22 cellular contexts compared by ENCODE assay signal in genomic region chr4:138092060-138092459, GRCh38.
DNase-seq lines count a peak whose midpoint lies in the region; ATAC-seq, FAIRE-seq and TF ChIP-seq lines count a peak whose summit lies in the region.
"Had no signal": no experiment of that assay in that cellular context is flagged by ENCODE, and none has a peak within 500 bp of the region (broad histone marks: within the 10 kb centered on the region; RNA-seq: fewer than 3 reads in every experiment).

No MANE protein-coding gene starts in this region.

- H3K27me3 ChIP-seq in cardiac muscle cell (no peaks in the 10 kb centered on the region), heart right ventricle (no peaks in the 10 kb centered on the region), IMR-90 (ENCODE audit: control insufficient read depth, insufficient read depth, low read length) (no peaks in the 10 kb centered on the region), K562 (ENCODE audit: control insufficient read depth in 2 of 2, insufficient read depth in 2 of 2, low read length in 2 of 2) (no peaks in the 10 kb centered on the region; a peak in 1 of 5 replicates), upper lobe of right lung (no peaks in the 10 kb centered on the region)

- no peak overlapping the region for H3K4me3 ChIP-seq in cardiac muscle cell
- no peak overlapping the region for H3K4me3 ChIP-seq in heart right ventricle
- no peak overlapping the region for H3K4me3 ChIP-seq in IMR-90 (ENCODE audit: insufficient read depth, low read depth, low read length)
- H3K4me3 ChIP-seq in K562 = no peak overlapping the region
- no peak overlapping the region for H3K4me3 ChIP-seq in upper lobe of right lung

- ATAC-seq in heart right ventricle (no peak), IMR-90 (ENCODE audit: low read depth) (no peak), K562 (0 out of 3 replicates have a peak, but pooled peaks have one; percentile 59), upper lobe of right lung (no peak)
- ATAC-seq: SK-N-SH treated with all-trans-retinoic acid at 6 μM for 48 hours, T-cell had no signal

- H3K14ac ChIP-seq in IMR-90 (replicated peaks; ENCODE audit: low read depth, low read length) = no peak overlapping the region

- H2AK5ac ChIP-seq in IMR-90 (ENCODE audit: low read depth, low read length) = no peak overlapping the region; the same call in 1 of the 2 replicates

- H2BK5ac ChIP-seq in IMR-90 (ENCODE audit: low read depth, low read length, poor library complexity, severe bottlenecking) = no peak overlapping the region

- H3K4ac ChIP-seq in IMR-90 (ENCODE audit: low read depth, low read length) = no peak overlapping the region

- H3K4me2 ChIP-seq in IMR-90 (ENCODE audit: low read depth, low read length) (no peak overlapping the region), K562 (ENCODE audit: insufficient read depth, low read length) (no peak overlapping the region)

- POLR2A ChIA-PET in IMR-90 (lab: Charles Lee; ENCODE audit: unreplicated experiment) (no interaction called here), K562 (lab: Yijun Ruan, JAX) (no interaction called here)

- no peak for FAIRE-seq in K562 (lab: Jason Lieb, UNC)
- FAIRE-seq: D721Med, G401.6 had no signal

- no peak overlapping the region for H4K8ac ChIP-seq in IMR-90 (ENCODE audit: low read depth in 2 of 2, low read length in 2 of 2)

- no peak overlapping the region for H4K5ac ChIP-seq in IMR-90 (ENCODE audit: low read depth, low read length)

- in situ Hi-C loops in IMR-90 (cut with MboI; ENCODE audit: low sequenced_read_pairs) = no loop called here
- in situ Hi-C loops in K562 (cut with MboI) = no loop called here
- in situ Hi-C loops in ACHN (cut with HindIII; ENCODE audit: low pct_ligation_motif_present, low pct_unique_long_range_greater_than_20kb, low sequenced_read_pairs) = no loop called here

- H3K18ac ChIP-seq in IMR-90 (ENCODE audit: low read depth, low read length) = no peak overlapping the region

- H3K23ac ChIP-seq in IMR-90 (ENCODE audit: low read depth, low read length) = no peak overlapping the region

- TF ChIP-seq CTCF in cardiac muscle cell (IDR thresholded peaks at IDR 0.05; ENCODE audit: low read depth, low read length) (no peak), heart right ventricle (IDR thresholded peaks at IDR 0.05) (no peak), IMR-90 (conservative IDR thresholded peaks at IDR 0.05; ENCODE audit: low read depth, low read length) (no peak), K562 (IDR thresholded peaks at IDR 0.05 in 2 of 3, conservative IDR thresholded peaks at IDR 0.05 in 1 of 3; ENCODE audit: insufficient read depth in 2 of 3, low read depth in 1 of 3, low read length in 3 of 3) (peak in 1 of 3 experiments; percentile 28; a peak in 2 of 6 replicates), upper lobe of right lung (IDR thresholded peaks at IDR 0.05) (no peak)

- intact Hi-C loops in heart right ventricle (cut with DNase I) (loop anchor here in 5 of 10 donors (5.0 to 10.0 kb wide), 8 partner anchors 55 to 970 kb away; no protein-coding TSS in a partner anchor), IMR-90 (cut with micrococcal nuclease) (loop anchor here (5.0 to 10.0 kb wide), 2 partner anchors 780 to 823 kb away; no protein-coding TSS in a partner anchor), K562 (cut with micrococcal nuclease) (loop anchor here (5.0 kb wide), 3 partner anchors 430 to 780 kb away; no protein-coding TSS in a partner anchor), upper lobe of right lung (cut with DNase I) (no loop called here)

- no peaks in the 10 kb centered on the region for H3K79me2 ChIP-seq in K562 (ENCODE audit: control insufficient read depth, insufficient read depth, low read length)

- 0 out of 3 replicates have a peak overlapping the region, but pooled peaks have one; percentile 49 for H2BK15ac ChIP-seq in IMR-90 (ENCODE audit: low read depth, low read length)

- dilution Hi-C loops in IMR-90 (cut with HindIII; ENCODE audit: low sequenced_read_pairs, unreplicated experiment) = no loop called here

- H2AFZ ChIP-seq in IMR-90 (replicated peaks; ENCODE audit: low read length, poor library complexity) = no peak overlapping the region
- H2AFZ ChIP-seq in K562 (ENCODE audit: low read depth, low read length) = no peak overlapping the region

- peak overlapping the region; percentile 79 for H3K27ac ChIP-seq in cardiac muscle cell
- H3K27ac ChIP-seq in heart right ventricle = no peak overlapping the region
- no peak overlapping the region for H3K27ac ChIP-seq in IMR-90 (ENCODE audit: insufficient read depth, low read length)
- H3K27ac ChIP-seq in K562 (ENCODE audit: extremely low read depth, low read depth, low read length) = no peak overlapping the region
- H3K27ac ChIP-seq in upper lobe of right lung = no peak overlapping the region

- TF ChIP-seq POLR2A in IMR-90 (IDR thresholded peaks at IDR 0.05; ENCODE audit: low read depth, low read length) = no peak
- TF ChIP-seq POLR2A in K562 (conservative IDR thresholded peaks at IDR 0.05) = no peak

- CTCF ChIA-PET in IMR-90 (lab: Yijun Ruan, JAX) (no interaction called here), K562 (lab: Yijun Ruan, JAX; ENCODE audit: low intra/inter-chr PET ratio) (interaction anchor here (0.7 kb wide), 1 partner anchor 828 kb away, joined by 3 read pairs; no protein-coding TSS in a partner anchor)

- H4K91ac ChIP-seq in IMR-90 (ENCODE audit: insufficient read depth, low read depth, low read length) = no peak overlapping the region

- BruUV-seq in IMR-90 (replicated peaks; lab: Mats Ljungman, UMichigan) (no TSS peak), K562 (replicated peaks; lab: Mats Ljungman, UMichigan) (no TSS peak)

- H2BK120ac ChIP-seq in IMR-90 (ENCODE audit: low read depth, low read length) = no peak overlapping the region

- H3K56ac ChIP-seq in IMR-90 (ENCODE audit: extremely low read depth, insufficient read depth, low read length) = no peak overlapping the region

- H2BK20ac ChIP-seq in IMR-90 (ENCODE audit: low read depth, low read length) = no peak overlapping the region

- no peak for TF ChIP-seq EP300 in K562 (IDR thresholded peaks at IDR 0.05; ENCODE audit: low read length)

- H3K36me3 ChIP-seq in cardiac muscle cell (no peaks in the 10 kb centered on the region), heart right ventricle (no peaks in the 10 kb centered on the region), IMR-90 (ENCODE audit: control insufficient read depth, insufficient read depth, low read length) (no peaks in the 10 kb centered on the region), K562 (ENCODE audit: control insufficient read depth, insufficient read depth, low read length) (no peaks in the 10 kb centered on the region), upper lobe of right lung (no peaks in the 10 kb centered on the region)

- WGBS in heart right ventricle, 2 donors = 91 to 96% methylated on average over 6 of the region's 6 CpGs
- WGBS in IMR-90 (ENCODE audit: extremely low coverage in 2 of 2, insufficient read length in 1 of 2), 2 experiments = no CpG with 5 or more reads among the region's 6 CpGs
- WGBS in K562 (ENCODE audit: insufficient coverage, low coverage, missing lambda C conversion rate) = 0% methylated on average over 6 of the region's 6 CpGs

- no peaks in the 10 kb centered on the region for H3K9me1 ChIP-seq in IMR-90 (ENCODE audit: insufficient read depth, low read length)
- H3K9me1 ChIP-seq in K562 (ENCODE audit: control insufficient read depth, insufficient read depth, low read length) = peaks cover 2% of the 10 kb centered on the region

- H2AK9ac ChIP-seq in IMR-90 (replicated peaks; ENCODE audit: low read depth, low read length, poor library complexity) = no peak overlapping the region

- TF ChIP-seq RAD21 in IMR-90 (IDR thresholded peaks at IDR 0.05; ENCODE audit: low read length) (no peak), K562 (CRISPR knock-in tag; conservative IDR thresholded peaks at IDR 0.05 in 1 of 2, IDR thresholded peaks at IDR 0.05 in 1 of 2) (no peak)

- no peaks in the 10 kb centered on the region for H3K79me1 ChIP-seq in IMR-90 (ENCODE audit: low read depth in 1 of 2, low read length in 2 of 2)

- no peak for DNase-seq in cardiac muscle cell (ENCODE audit: low read depth in 1 of 2, low spot score in 1 of 2)
- DNase-seq in heart right ventricle = no peak
- DNase-seq in IMR-90 = no peak
- no peak for DNase-seq in K562 (ENCODE audit: extremely low read depth in 1 of 4, low spot score in 3 of 4)
- no peak for DNase-seq in upper lobe of right lung
- DNase-seq in activated CD4-positive, CD25-positive, alpha-beta regulatory T cell treated with anti-CD3 and anti-CD28 coated beads, Interleukin-2, amount 50 U/mL, for 72 hours = no peak
- DNase-seq in ACHN = no peak
- DNase-seq: C1 segment of cervical spinal cord; CD8-positive, alpha-beta memory T cell; DND-41; HCEC 1CT; Karpas-422; NCI-H1092; NCI-H1436 treated with DMSO at 0.1 percent for 48 hours; NCI-H2081 treated with DMSO at 0.1 percent for 48 hours; NCI-H748 treated with DMSO at 0.1 percent for 48 hours; RPMI8226; SIG-M5; T-cell had no signal

- H3K9ac ChIP-seq in IMR-90 (ENCODE audit: low read depth, low read length) (no peak overlapping the region), K562 (ENCODE audit: insufficient read depth in 1 of 2, low read depth in 2 of 2, low read length in 2 of 2) (no peak overlapping the region)

- H4K20me1 ChIP-seq in IMR-90 (ENCODE audit: insufficient read depth, low read length) (no peaks in the 10 kb centered on the region), K562 (replicated peaks; ENCODE audit: control insufficient read depth, insufficient read depth, low read length) (no peaks in the 10 kb centered on the region)

- H3K4me1 ChIP-seq in cardiac muscle cell (ENCODE audit: low read depth) = peaks cover 48% of the 10 kb centered on the region
- peaks cover 0 to 6% (median 0%) of the 10 kb centered on the region in 9 donors for H3K4me1 ChIP-seq in heart right ventricle
- H3K4me1 ChIP-seq in IMR-90 (ENCODE audit: control insufficient read depth, insufficient read depth, low read length) = 0 out of 2 replicates have a peak, but pooled peaks cover 2% of the 10 kb centered on the region
- H3K4me1 ChIP-seq in K562 (replicated peaks in 1 of 2; ENCODE audit: control insufficient read depth in 2 of 2, insufficient read depth in 2 of 2, low read length in 2 of 2) = no peaks in the 10 kb centered on the region
- no peaks in the 10 kb centered on the region for H3K4me1 ChIP-seq in upper lobe of right lung

- H3K9me3 ChIP-seq in cardiac muscle cell (ENCODE audit: low read depth) (no peaks in the 10 kb centered on the region), heart right ventricle (no peaks in the 10 kb centered on the region), IMR-90 (ENCODE audit: control insufficient read depth, insufficient read depth, low read length) (no peaks in the 10 kb centered on the region), K562 (replicated peaks; ENCODE audit: control insufficient read depth, insufficient read depth, low read depth, low read length) (no peaks in the 10 kb centered on the region), upper lobe of right lung (no peaks in the 10 kb centered on the region)

TF ChIP-seq in IMR-90, 13 proteins besides CTCF, POLR2A, EP300 and RAD21 (continues in another document):
- no peak for TF ChIP-seq RFX5 (IDR thresholded peaks at IDR 0.05; ENCODE audit: low read depth, low read length)
- TF ChIP-seq BHLHE40 (IDR thresholded peaks at IDR 0.05; ENCODE audit: low read depth, low read length) = no peak

TF ChIP-seq in K562, 482 proteins besides CTCF, POLR2A, EP300 and RAD21 (continues in another document):
- no peak for TF ChIP-seq ZNF695 (CRISPR knock-in tag; IDR thresholded peaks at IDR 0.05)
- no peak for TF ChIP-seq GATA2 (CRISPR knock-in tag; IDR thresholded peaks at IDR 0.05)
- TF ChIP-seq MTA1 (IDR thresholded peaks at IDR 0.05; ENCODE audit: borderline replicate concordance) = no peak
